ENCODE assay signal across 13 cellular contexts in genomic region chr14:61528591-61529021, GRCh38.
A peak's percentile ranks its signal among the peaks of the same experiment; 100 is the strongest.
DNase-seq lines count a peak whose midpoint lies in the region; ATAC-seq lines count a peak whose summit lies in the region.
"Had no signal": no experiment of that assay in that cellular context is flagged by ENCODE, and none has a peak within 500 bp of the region (broad histone marks: within the 10 kb centered on the region; RNA-seq: fewer than 3 reads in every experiment).

No MANE protein-coding gene starts in this region.

- ATAC-seq in naive thymus-derived CD8-positive, alpha-beta T cell, result no peak

- no peaks in the 10 kb centered on the region for H3K27me3 ChIP-seq in BLaER1
- H3K27me3 ChIP-seq: suprapubic skin had no signal

- H3K4me1 Mint-ChIP-seq in naive thymus-derived CD8-positive, alpha-beta T cell, result peaks cover 35 to 90% (median 77%) of the 10 kb centered on the region in 4 donors

- no peak overlapping the region for H3K9ac ChIP-seq in BLaER1

- peak overlapping the region; percentile 56 to 94 (median 80) for H3K27ac Mint-ChIP-seq in naive thymus-derived CD8-positive, alpha-beta T cell

- H3K4me2 ChIP-seq in BLaER1, result peak overlapping the region; percentile 17

- H3K4me3 ChIP-seq in BLaER1, result no peak overlapping the region
- H3K4me3 ChIP-seq: suprapubic skin had no signal

- H3K9me3 ChIP-seq in BLaER1, result peaks cover 5% of the 10 kb centered on the region; the same call in 1 of the 2 replicates
- H3K9me3 ChIP-seq: suprapubic skin had no signal

- peak overlapping the region in 3 of 10 donors; percentile 1 to 51 (median 15) for H3K4me3 Mint-ChIP-seq in naive thymus-derived CD8-positive, alpha-beta T cell

- peaks cover 43% of the 10 kb centered on the region for H3K36me3 ChIP-seq in BLaER1

- peaks cover 15 to 89% (median 38%) of the 10 kb centered on the region in 3 donors for H3K36me3 Mint-ChIP-seq in naive thymus-derived CD8-positive, alpha-beta T cell

- H3K27ac ChIP-seq in BLaER1, result no peak overlapping the region
- H3K27ac ChIP-seq: suprapubic skin had no signal

- H3K27me3 Mint-ChIP-seq in naive thymus-derived CD8-positive, alpha-beta T cell, result no peaks in the 10 kb centered on the region

- POLR2A ChIA-PET in naive thymus-derived CD8-positive, alpha-beta T cell (lab: Charles Lee), result interaction anchor here (0.6 kb wide), 1 partner anchor 192 kb away, joined by 3 read pairs; no protein-coding TSS in a partner anchor

- H3K9me3 Mint-ChIP-seq in naive thymus-derived CD8-positive, alpha-beta T cell, result no peaks in the 10 kb centered on the region

- no peaks in the 10 kb centered on the region for H4K20me1 ChIP-seq in BLaER1

- peaks cover 52% of the 10 kb centered on the region for H3K4me1 ChIP-seq in BLaER1

- DNase-seq in HT1080 (ENCODE audit: low read depth) (peak; percentile 91), amniotic epithelial cell (ENCODE audit: low read depth) (peak; percentile 91), NCI-H2081 (lab: John Stamatoyannopoulos, UW) (no peak), activated gamma-delta T cell treated with Interleukin-2 at 50 U/mL for 16 hours (no peak), SHP77 treated with DMSO at 0.1 percent for 48 hours (lab: John Stamatoyannopoulos, UW) (no peak), SKM-1 (lab: John Stamatoyannopoulos, UW; ENCODE audit: unreplicated experiment) (no peak)
- DNase-seq in naive thymus-derived CD8-positive, alpha-beta T cell, result no peak
- DNase-seq: H7, head of caudate nucleus, KBM-7, RPMI8226 had no signal

Comparison
In these comparisons a context has a peak if more than half of its experiments do, and no peak if none do; other contexts are left out.
1. DNase-seq: peak in HT1080 (single experiment) and amniotic epithelial cell (single experiment); none in naive thymus-derived CD8-positive, alpha-beta T cell (0 of 10), NCI-H2081 (0 of 2), activated gamma-delta T cell treated with Interleukin-2 at 50 U/mL for 16 hours (single experiment), SHP77 treated with DMSO at 0.1 percent for 48 hours (single experiment) and SKM-1 (single experiment).